20 cellular contexts compared by ENCODE assay signal in genomic region chr7:27940341-27940740, GRCh38.
DNase-seq lines count a peak whose midpoint lies in the region; ATAC-seq and TF ChIP-seq lines count a peak whose summit lies in the region.
"Had no signal": no experiment of that assay in that cellular context is flagged by ENCODE, and none has a peak within 500 bp of the region (broad histone marks: within the 10 kb centered on the region; RNA-seq: fewer than 3 reads in every experiment).

No MANE protein-coding gene starts in this region.

- no peak for ATAC-seq in GM21515 (IDR thresholded peaks at IDR 0.05; ENCODE audit: unreplicated experiment)
- ATAC-seq: sciatic nerve had no signal

- peaks cover 21 to 24% of the 10 kb centered on the region in 2 donors for H3K36me3 Mint-ChIP-seq in CD14-positive monocyte

- peaks cover 0 to 1% (median 0%) of the 10 kb centered on the region in 3 donors for H3K27me3 Mint-ChIP-seq in CD14-positive monocyte (ENCODE audit: low read depth in 3 of 3)
- H3K27me3 Mint-ChIP-seq: activated B cell treated with CpG ODN at 0.5 μM for 24 hours; activated CD4-positive, alpha-beta memory T cell treated with anti-CD3 and anti-CD28 coated beads for 36 hours; CD4-positive, CD25-positive, alpha-beta regulatory T cell had no signal

- intact Hi-C loops in CD14-positive monocyte (cut with micrococcal nuclease): no loop called here

- no peak for TF ChIP-seq CTCF in CD14-positive monocyte (IDR thresholded peaks at IDR 0.05)

- in situ Hi-C loops in G401 (cut with HindIII; ENCODE audit: low sequenced_read_pairs): no loop called here

- no peak overlapping the region for H3K27ac Mint-ChIP-seq in CD14-positive monocyte
- H3K27ac Mint-ChIP-seq: activated B cell treated with CpG ODN at 0.5 μM for 24 hours; activated CD4-positive, alpha-beta memory T cell treated with anti-CD3 and anti-CD28 coated beads for 36 hours had no signal

- DNase-seq in G401 (ENCODE audit: low spot score) (peak; percentile 88), hippocampal formation (lab: John Stamatoyannopoulos, UW) (peak; percentile 75 to 84), pons (ENCODE audit: low spot score) (peak; percentile 96), CD14-positive monocyte (ENCODE audit: low spot score) (no peak)
- DNase-seq in stimulated activated naive CD4-positive, alpha-beta T cell treated with Interleukin-2 at 50 U/mL for 16 hours (lab: John Stamatoyannopoulos, UW): no peak
- no peak for DNase-seq in activated CD4-positive, alpha-beta T cell treated with anti-CD3 and anti-CD28 coated beads for 4 hours
- DNase-seq: ACHN; activated B cell treated with CpG ODN at 0.5 μM for 24 hours; activated CD4-positive, alpha-beta memory T cell treated with anti-CD3 and anti-CD28 coated beads for 36 hours; activated effector memory CD4-positive, alpha-beta T cell treated with anti-CD3 and anti-CD28 coated beads, Interleukin-2, amount 50 U/mL, for 16 hours; CD4-positive, CD25-positive, alpha-beta regulatory T cell; MG63; NCI-H1436; NCI-H526 treated with DMSO at 0.1 percent for 48 hours; SK-N-SH had no signal

- peak overlapping the region; percentile 56 for H3K27ac ChIP-seq in angular gyrus (ENCODE audit: low read depth, low read length)
- H3K27ac ChIP-seq: hepatocyte, upper lobe of left lung had no signal

- peaks cover 0 to 3% (median 0%) of the 10 kb centered on the region in 7 donors for H3K9me3 Mint-ChIP-seq in CD14-positive monocyte
- H3K9me3 Mint-ChIP-seq: activated B cell treated with CpG ODN at 0.5 μM for 24 hours had no signal

- no peak overlapping the region for H3K4me3 Mint-ChIP-seq in CD14-positive monocyte
- H3K4me3 Mint-ChIP-seq: activated B cell treated with CpG ODN at 0.5 μM for 24 hours; activated CD4-positive, alpha-beta memory T cell treated with anti-CD3 and anti-CD28 coated beads for 36 hours had no signal

- H3K4me1 Mint-ChIP-seq in CD14-positive monocyte: peaks cover 12% of the 10 kb centered on the region
- H3K4me1 Mint-ChIP-seq: activated B cell treated with CpG ODN at 0.5 μM for 24 hours had no signal

Comparison
In these comparisons a context has a peak if more than half of its experiments do, and no peak if none do; other contexts are left out.
1. DNase-seq: peak in G401 (single experiment), hippocampal formation (2 of 2) and pons (single experiment); none in stimulated activated naive CD4-positive, alpha-beta T cell treated with Interleukin-2 at 50 U/mL for 16 hours (single experiment), activated CD4-positive, alpha-beta T cell treated with anti-CD3 and anti-CD28 coated beads for 4 hours (0 of 2) and CD14-positive monocyte (single experiment).